8 cellular contexts compared by ENCODE assay signal in genomic region chrX:107542500-107542899, GRCh38.
DNase-seq lines count a peak whose midpoint lies in the region; ATAC-seq and TF ChIP-seq lines count a peak whose summit lies in the region.

No MANE protein-coding gene starts in this region.

- POLR2A ChIA-PET in OCI-LY7 (lab: Charles Lee) = interaction anchor here (0.5 to 1.8 kb wide), 5 partner anchors 27 to 348 kb away, joined by 3 to 6 read pairs (median 3); partner anchors contain the start of gene PRPS1

- intact Hi-C loops in OCI-LY7 (cut with micrococcal nuclease; ENCODE audit: unreplicated experiment) = loop anchor here (5.0 kb wide), 1 partner anchor 90 kb away; no protein-coding TSS in a partner anchor
- intact Hi-C loops in head of caudate nucleus (cut with DNase I) = no loop called here

- H3K79me2 ChIP-seq in OCI-LY7 (ENCODE audit: insufficient read depth, low read depth, low read length) = no peaks in the 10 kb centered on the region

- no peak for TF ChIP-seq POLR2A in suprapubic skin (IDR thresholded peaks at IDR 0.05)

- no TSS peak for BruUV-seq in OCI-LY7 (replicated peaks; lab: Mats Ljungman, UMichigan)

- H4K20me1 ChIP-seq in OCI-LY7 (ENCODE audit: insufficient read depth, low read length) = no peaks in the 10 kb centered on the region

- no peak for TF ChIP-seq EP300 in suprapubic skin (IDR thresholded peaks at IDR 0.05)

- H3K27ac ChIP-seq in OCI-LY7 (ENCODE audit: low read depth, low read length, poor library complexity, severe bottlenecking) (no peak overlapping the region), suprapubic skin (no peak overlapping the region)

- DNase-seq in AG09319 (ENCODE audit: extremely low read depth, low read depth) (no peak), H4 (ENCODE audit: low spot score) (peak; percentile 38), OCI-LY7 (ENCODE audit: low spot score) (peak; percentile 27), head of caudate nucleus (peak in 30 of 42 donors; percentile 4 to 61 (median 29)), T-helper 9 cell (no peak), RPMI8226 (no peak), suprapubic skin (ENCODE audit: low spot score in 2 of 2) (no peak)

- peak; percentile 6; the same call in 1 of the 2 replicates for TF ChIP-seq CTCF in AG09319 (IDR thresholded peaks at IDR 0.05; ENCODE audit: low read depth, low read length)
- TF ChIP-seq CTCF in OCI-LY7 (conservative IDR thresholded peaks at IDR 0.05; ENCODE audit: low read length) = peak; percentile 52
- no peak for TF ChIP-seq CTCF in suprapubic skin (IDR thresholded peaks at IDR 0.05)

- peaks cover 4% of the 10 kb centered on the region; the same call in 1 of the 2 replicates for H3K36me3 ChIP-seq in OCI-LY7 (ENCODE audit: insufficient read depth, low read length)
- H3K36me3 ChIP-seq in suprapubic skin = no peaks in the 10 kb centered on the region

- H3K4me1 ChIP-seq in OCI-LY7 (ENCODE audit: insufficient read depth, low read length, poor library complexity, severe bottlenecking) (peaks cover 12% of the 10 kb centered on the region), suprapubic skin (no peaks in the 10 kb centered on the region)

- H3K27me3 ChIP-seq in suprapubic skin = no peaks in the 10 kb centered on the region

- no peak overlapping the region for H3K4me2 ChIP-seq in OCI-LY7 (ENCODE audit: low read length)

- no peak overlapping the region for H2AFZ ChIP-seq in OCI-LY7 (ENCODE audit: low read length)

- no peak overlapping the region for H3K4me3 ChIP-seq in OCI-LY7 (ENCODE audit: low read depth, low read length, poor library complexity, severe bottlenecking)
- H3K4me3 ChIP-seq in suprapubic skin = no peak overlapping the region

- H3K9me3 ChIP-seq in OCI-LY7 (ENCODE audit: low read length) (no peaks in the 10 kb centered on the region), suprapubic skin (no peaks in the 10 kb centered on the region)

- CTCF ChIA-PET in OCI-LY7 (lab: Charles Lee; ENCODE audit: unreplicated experiment) = interaction anchor here (1.1 kb wide), 1 partner anchor 19 kb away, joined by 3 read pairs; no protein-coding TSS in a partner anchor

- 13% methylated on average over 2 of the region's 2 CpGs for WGBS in suprapubic skin

- ATAC-seq in HG03460 (IDR thresholded peaks at IDR 0.05; ENCODE audit: unreplicated experiment) = no peak

- no peaks in the 10 kb centered on the region for H3K9me2 ChIP-seq in OCI-LY7 (ENCODE audit: insufficient read depth, low read length)

Comparison
In these comparisons a context has a peak if more than half of its experiments do, and no peak if none do; other contexts are left out.
1. DNase-seq: peak in H4 (single experiment), OCI-LY7 (single experiment) and head of caudate nucleus (30 of 42); none in AG09319 (single experiment), T-helper 9 cell (single experiment), RPMI8226 (single experiment) and suprapubic skin (0 of 2).
2. CTCF ChIP-seq: peak in AG09319 (single experiment) and OCI-LY7 (single experiment); none in suprapubic skin (0 of 2).